1 cellular context compared by ENCODE assay signal in genomic region chr10:44704616-44705015, GRCh38.
TF ChIP-seq lines count a peak whose summit lies in the region.

No MANE protein-coding gene starts in this region.

TF ChIP-seq in GM23338, 12 proteins besides CTCF, POLR2A, EP300 and RAD21:
- TF ChIP-seq POLR2AphosphoS5 (IDR thresholded peaks at IDR 0.05; ENCODE audit: low read depth) (no peak), EZH2phosphoT487 (IDR thresholded peaks at IDR 0.05; ENCODE audit: unreplicated experiment) (no peak), CREB1 (CRISPR knock-in tag; IDR thresholded peaks at IDR 0.05; ENCODE audit: low read depth) (no peak), ZNF114 (CRISPR knock-in tag; IDR thresholded peaks at IDR 0.05) (no peak), ZNF462 (CRISPR knock-in tag; IDR thresholded peaks at IDR 0.05) (no peak), REST (IDR thresholded peaks at IDR 0.05; ENCODE audit: unreplicated experiment) (no peak), NANOG (IDR thresholded peaks at IDR 0.05; ENCODE audit: borderline replicate concordance) (no peak), ETS1 (IDR thresholded peaks at IDR 0.05) (no peak), STAT1 (IDR thresholded peaks at IDR 0.05; ENCODE audit: unreplicated experiment) (no peak), ZNF331 (CRISPR knock-in tag; IDR thresholded peaks at IDR 0.05; ENCODE audit: low read depth) (no peak), EZH2 (IDR thresholded peaks at IDR 0.05; ENCODE audit: low read depth, unreplicated experiment) (no peak), JUNB (IDR thresholded peaks at IDR 0.05; ENCODE audit: unreplicated experiment) (no peak)
